8 cellular contexts compared by ENCODE assay signal in genomic region chr11:77547863-77548551, GRCh38. TPM values are rescaled to one million over a fixed set of nuclear protein-coding genes. Genes with fewer than 3 reads are reported as not detected.
DNase-seq lines count a peak whose midpoint lies in the region; ATAC-seq and TF ChIP-seq lines count a peak whose summit lies in the region.

No MANE protein-coding gene starts in this region.

- POLR2A ChIA-PET in RWPE1 (lab: Yijun Ruan, JAX; ENCODE audit: low non-redundant PET), result no interaction called here

- CTCF ChIA-PET in RWPE1 (lab: Yijun Ruan, JAX), result interaction anchor here (0.6 to 2.3 kb wide), 16 partner anchors 9 to 420 kb away, joined by 3 to 14 read pairs (median 4); partner anchors contain the start of gene MYO7A

- no peak overlapping the region for H3K4me3 Mint-ChIP-seq in activated naive CD8-positive, alpha-beta T cell treated with anti-CD3 and anti-CD28 coated beads, Interleukin-2, amount 50 U/mL, for 24 hours
- H3K4me3 Mint-ChIP-seq in activated naive CD8-positive, alpha-beta T cell treated with anti-CD3 and anti-CD28 coated beads for 36 hours, result no peak overlapping the region

- intact Hi-C loops in left colon (cut with DNase I, micrococcal nuclease), result loop anchor here (5.0 to 10.0 kb wide), 3 partner anchors 353 to 421 kb away; partner anchors contain the start of gene MYO7A (in 1 of the 2)

- peaks cover 2% of the 10 kb centered on the region for H3K4me1 Mint-ChIP-seq in activated naive CD8-positive, alpha-beta T cell treated with anti-CD3 and anti-CD28 coated beads, Interleukin-2, amount 50 U/mL, for 24 hours
- H3K4me1 Mint-ChIP-seq in activated naive CD8-positive, alpha-beta T cell treated with anti-CD3 and anti-CD28 coated beads for 36 hours, result no peaks in the 10 kb centered on the region

- peak; percentile 8 for DNase-seq in activated naive CD8-positive, alpha-beta T cell treated with anti-CD3 and anti-CD28 coated beads, Interleukin-2, amount 50 U/mL, for 24 hours
- DNase-seq in activated naive CD8-positive, alpha-beta T cell treated with anti-CD3 and anti-CD28 coated beads for 36 hours, result no peak
- peak; percentile 60 for DNase-seq in MV-4-11 (lab: John Stamatoyannopoulos, UW)
- peak; percentile 41 for DNase-seq in RWPE1 (ENCODE audit: low spot score)
- DNase-seq in left colon, result peak in 1 of 2 donors; percentile 19

- ATAC-seq in activated naive CD8-positive, alpha-beta T cell treated with anti-CD3 and anti-CD28 coated beads, Interleukin-2, amount 50 U/mL, for 24 hours, result no peak
- ATAC-seq in left colon (peak; percentile 91), GM21528 (IDR thresholded peaks at IDR 0.05; ENCODE audit: low FRiP score, unreplicated experiment) (no peak)

- H3K27ac ChIP-seq in RWPE1 (no peak overlapping the region), cingulate gyrus (ENCODE audit: low read depth, low read length) (peak overlapping the region; percentile 5), temporal lobe (ENCODE audit: low read depth, low read length) (peak overlapping the region; percentile 44)

- no peaks in the 10 kb centered on the region for H3K36me3 Mint-ChIP-seq in activated naive CD8-positive, alpha-beta T cell treated with anti-CD3 and anti-CD28 coated beads, Interleukin-2, amount 50 U/mL, for 24 hours (ENCODE audit: low read depth)
- no peaks in the 10 kb centered on the region for H3K36me3 Mint-ChIP-seq in activated naive CD8-positive, alpha-beta T cell treated with anti-CD3 and anti-CD28 coated beads for 36 hours

- TF ChIP-seq CTCF in RWPE1 (conservative IDR thresholded peaks at IDR 0.05; ENCODE audit: low read depth), result peak; percentile 67

- no peaks in the 10 kb centered on the region for H3K27me3 Mint-ChIP-seq in activated naive CD8-positive, alpha-beta T cell treated with anti-CD3 and anti-CD28 coated beads, Interleukin-2, amount 50 U/mL, for 24 hours
- no peaks in the 10 kb centered on the region for H3K27me3 Mint-ChIP-seq in activated naive CD8-positive, alpha-beta T cell treated with anti-CD3 and anti-CD28 coated beads for 36 hours

- H3K27ac Mint-ChIP-seq in activated naive CD8-positive, alpha-beta T cell treated with anti-CD3 and anti-CD28 coated beads, Interleukin-2, amount 50 U/mL, for 24 hours, result no peak overlapping the region
- no peak overlapping the region for H3K27ac Mint-ChIP-seq in activated naive CD8-positive, alpha-beta T cell treated with anti-CD3 and anti-CD28 coated beads for 36 hours

- H3K9me3 Mint-ChIP-seq in activated naive CD8-positive, alpha-beta T cell treated with anti-CD3 and anti-CD28 coated beads, Interleukin-2, amount 50 U/mL, for 24 hours, result no peaks in the 10 kb centered on the region
- H3K9me3 Mint-ChIP-seq in activated naive CD8-positive, alpha-beta T cell treated with anti-CD3 and anti-CD28 coated beads for 36 hours, result no peaks in the 10 kb centered on the region

RNA-seq across cellular contexts. Expression of gene AQP11, which starts 41.7 kb away (rescaled TPM):
- total RNA-seq in activated naive CD8-positive, alpha-beta T cell treated with anti-CD3 and anti-CD28 coated beads for 36 hours, result under 1 TPM; 0.14 to 0.27 TPM
- total RNA-seq in left colon (1 to 10 TPM; 4.0 to 7.1 TPM), temporal lobe (4.7 TPM)
